ENCODE assay signal across 22 cellular contexts in genomic region chr3:123305192-123305591, GRCh38.
"Had no signal": no experiment of that assay in that cellular context is flagged by ENCODE, and none has a peak within 500 bp of the region (broad histone marks: within the 10 kb centered on the region; RNA-seq: fewer than 3 reads in every experiment).

No MANE protein-coding gene starts in this region.

- H3K4me3 Mint-ChIP-seq: activated CD8-positive, alpha-beta T cell treated with anti-CD3 and anti-CD28 coated beads, Interleukin-2, amount 10 ng/mL, durations not matched to agents 7 days and 5 days; activated naive CD4-positive, alpha-beta T cell treated with anti-CD3 and anti-CD28 coated beads, Interleukin-2, amount 50 U/mL, for 24 hours; central memory CD8-positive, alpha-beta T cell; T-helper 1 cell treated with Interleukin-12 subunit alpha and Interleukin-12 subunit beta and Interleukin-4 antibody, amounts not matched to agents 30 μg/mL and 1 μg/mL, for 36 hours had no signal

- H3K27me3 ChIP-seq: breast epithelium, Peyer's patch had no signal

- H3K4me1 Mint-ChIP-seq: activated naive CD4-positive, alpha-beta T cell treated with anti-CD3 and anti-CD28 coated beads, Interleukin-2, amount 50 U/mL, for 24 hours; central memory CD8-positive, alpha-beta T cell had no signal

- H3K4me2 ChIP-seq: KMS-11 had no signal

- H3K9me3 ChIP-seq: breast epithelium, Peyer's patch had no signal

- H3K27ac Mint-ChIP-seq: activated CD8-positive, alpha-beta T cell treated with anti-CD3 and anti-CD28 coated beads, Interleukin-2, amount 10 ng/mL, durations not matched to agents 7 days and 5 days; activated naive CD4-positive, alpha-beta T cell treated with anti-CD3 and anti-CD28 coated beads, Interleukin-2, amount 50 U/mL, for 24 hours; T-helper 1 cell treated with Interleukin-12 subunit alpha and Interleukin-12 subunit beta and Interleukin-4 antibody, amounts not matched to agents 30 μg/mL and 1 μg/mL, for 36 hours had no signal

- H3K27ac ChIP-seq: breast epithelium, KMS-11, Peyer's patch, RWPE1 had no signal

- ATAC-seq: activated CD8-positive, alpha-beta T cell treated with anti-CD3 and anti-CD28 coated beads, Interleukin-2, amount 10 ng/mL, durations not matched to agents 7 days and 5 days had no signal

- H3K4me3 ChIP-seq: breast epithelium, Peyer's patch had no signal

- H3K4me1 ChIP-seq: breast epithelium, Peyer's patch had no signal

- H3K9me3 Mint-ChIP-seq: activated naive CD4-positive, alpha-beta T cell treated with anti-CD3 and anti-CD28 coated beads, Interleukin-2, amount 50 U/mL, for 24 hours; central memory CD8-positive, alpha-beta T cell; T-helper 1 cell treated with Interleukin-12 subunit alpha and Interleukin-12 subunit beta and Interleukin-4 antibody, amounts not matched to agents 30 μg/mL and 1 μg/mL, for 36 hours had no signal

- DNase-seq: activated CD4-positive, alpha-beta T cell treated with anti-CD3 and anti-CD28 coated beads for 4 hours; activated CD4-positive, alpha-beta T cell treated with anti-CD3 and anti-CD28 coated beads, Interleukin-2, amount 50 U/mL, for 4 hours; activated CD4-positive, CD25-positive, alpha-beta regulatory T cell; activated CD8-positive, alpha-beta memory T cell treated with anti-CD3 and anti-CD28 coated beads, Interleukin-2, amount 50 U/mL, for 48 hours; activated CD8-positive, alpha-beta T cell treated with anti-CD3 and anti-CD28 coated beads, Interleukin-2, amount 10 ng/mL, durations not matched to agents 7 days and 5 days; activated T-cell treated with anti-CD3 and anti-CD28 coated beads, Interleukin-2, amount 50 U/mL, for 1 hour; NCI-H1092; NCI-H1417; NCI-H1694; NCI-H2029 treated with DMSO at 0.1 percent for 48 hours; NCI-H345; NCI-H510A; NCI-H69; NK-92 treated with Interleukin-12 subunit alpha and Interleukin-12 subunit beta, amount 100 ng/mL, for 24 hours; Peyer's patch; SHP77 treated with DMSO at 0.1 percent for 48 hours had no signal

- H3K36me3 Mint-ChIP-seq: activated naive CD4-positive, alpha-beta T cell treated with anti-CD3 and anti-CD28 coated beads, Interleukin-2, amount 50 U/mL, for 24 hours had no signal

- H3K36me3 ChIP-seq: breast epithelium had no signal

- H3K27me3 Mint-ChIP-seq: activated naive CD4-positive, alpha-beta T cell treated with anti-CD3 and anti-CD28 coated beads, Interleukin-2, amount 50 U/mL, for 24 hours had no signal
